8 cellular contexts compared by ENCODE assay signal in the genomic region with DNA sequence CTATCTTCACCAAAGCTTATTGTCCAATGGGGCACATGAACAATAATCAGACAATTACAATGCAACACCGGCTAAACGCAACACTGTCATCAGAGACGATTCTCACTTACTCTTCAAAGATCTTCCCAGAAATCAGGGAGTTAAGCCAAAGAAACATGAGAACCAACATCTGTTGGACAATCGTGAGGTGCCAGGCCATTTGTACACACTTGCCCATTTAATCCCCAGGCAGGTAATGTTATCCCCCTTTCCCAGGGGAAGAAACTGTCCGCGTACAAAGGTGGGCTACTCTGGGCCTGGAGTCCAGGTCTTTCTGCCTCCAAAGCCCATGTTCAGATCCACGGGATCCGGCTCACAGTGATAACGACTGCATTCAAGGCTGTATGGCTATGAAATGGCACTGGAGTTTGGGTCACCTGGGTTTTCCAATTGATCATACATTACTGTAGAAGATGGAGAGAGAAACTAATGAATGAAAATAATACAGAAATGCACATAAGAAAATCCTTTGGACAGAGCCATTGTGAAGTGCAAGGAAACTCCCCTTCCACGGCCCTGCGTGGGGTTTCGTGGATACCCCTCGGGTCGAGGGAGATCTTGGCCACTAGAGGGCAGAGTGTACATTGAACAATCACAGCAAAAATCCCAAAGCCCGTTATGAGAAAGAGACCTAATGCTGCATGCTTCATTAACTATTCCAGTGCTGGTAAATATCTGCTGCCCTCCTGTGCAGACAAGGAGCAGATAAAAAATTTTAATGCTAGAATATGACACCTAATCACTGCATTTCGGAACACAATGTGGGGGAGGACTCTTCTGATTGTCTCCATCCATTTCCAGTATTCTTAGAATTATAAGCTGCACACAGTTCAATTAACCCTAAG.
DNase-seq lines count a peak whose midpoint lies in the region; ATAC-seq and TF ChIP-seq lines count a peak whose summit lies in the region.

No MANE protein-coding gene starts in this region.

- WGBS in heart right ventricle, 2 donors = 49 to 50% methylated on average over 16 of the region's 16 CpGs

- POLR2A ChIA-PET in RWPE1 (lab: Yijun Ruan, JAX; ENCODE audit: low non-redundant PET) = no interaction called here

- H3K27ac ChIP-seq in RWPE1 = no peak overlapping the region
- H3K27ac ChIP-seq in heart right ventricle = no peak overlapping the region

- CTCF ChIA-PET in RWPE1 (lab: Yijun Ruan, JAX) = interaction anchor here (0.6 to 2.0 kb wide), 12 partner anchors 259 to 468 kb away, joined by 3 to 15 read pairs (median 4); no protein-coding TSS in a partner anchor

- H3K4me1 ChIP-seq in heart right ventricle = peaks cover 0 to 16% (median 4%) of the 10 kb centered on the region in 9 donors

- intact Hi-C loops in heart right ventricle (cut with DNase I) = loop anchor here (1.0 to 10.0 kb wide), 14 partner anchors 105 to 483 kb away; no protein-coding TSS in a partner anchor

- no peak overlapping the region for H3K4me3 ChIP-seq in heart right ventricle
- H3K4me3 ChIP-seq in skeletal muscle cell (ENCODE audit: low read depth, low read length) = no peak overlapping the region

- H3K36me3 ChIP-seq in heart right ventricle = no peaks in the 10 kb centered on the region

- ATAC-seq in heart right ventricle (peak; percentile 69 to 84 (median 78)), HG03280 (IDR thresholded peaks at IDR 0.05; ENCODE audit: unreplicated experiment) (no peak)

- H3K27me3 ChIP-seq in heart right ventricle = no peaks in the 10 kb centered on the region

- peak; percentile 39 for DNase-seq in SIG-M5 treated with dmso at 0.1 percent for 504 hours (lab: John Stamatoyannopoulos, UW; ENCODE audit: unreplicated experiment)
- DNase-seq in SIG-M5 (lab: John Stamatoyannopoulos, UW) = no peak
- peak; percentile 34 for DNase-seq in LHCN-M2 (ENCODE audit: low read depth)
- peak; percentile 49 for DNase-seq in RWPE1 (ENCODE audit: low spot score)
- DNase-seq in activated naive CD8-positive, alpha-beta T cell treated with anti-CD3 and anti-CD28 coated beads, Interleukin-2, amount 50 U/mL, for 16 hours (ENCODE audit: low read depth, low spot score) = peak; percentile 21
- peak; percentile 25 to 67 for DNase-seq in heart right ventricle
- DNase-seq in skeletal muscle cell (ENCODE audit: low read depth) = peak; percentile 4

- TF ChIP-seq CTCF in RWPE1 (conservative IDR thresholded peaks at IDR 0.05; ENCODE audit: low read depth) (peak; percentile 80), heart right ventricle (IDR thresholded peaks at IDR 0.05) (peak; percentile 76 to 94 (median 88))

- H3K9me3 ChIP-seq in heart right ventricle = no peaks in the 10 kb centered on the region
